ENCODE assay signal across 2 cellular contexts in genomic region chr11:65366340-65366773, GRCh38.
TF ChIP-seq lines count a peak whose summit lies in the region.

No MANE protein-coding gene starts in this region.

TF ChIP-seq in HCT116, 20 proteins besides CTCF, POLR2A, EP300 and RAD21 (continued from another document):
- TF ChIP-seq EGR1 (IDR thresholded peaks at IDR 0.05; ENCODE audit: low read depth) (no peak), CEBPB (IDR thresholded peaks at IDR 0.05; ENCODE audit: low read depth) (no peak), ZBTB33 (IDR thresholded peaks at IDR 0.05; ENCODE audit: extremely low read depth, insufficient replicate concordance, low read length) (no peak), JUND (IDR thresholded peaks at IDR 0.05) (no peak)
TF ChIP-seq in HCT116: peak in this region for 0.

TF ChIP-seq in WTC11, 78 proteins besides CTCF, POLR2A, EP300 and RAD21 (continued from another document):
- TF ChIP-seq ERG (CRISPR knock-in tag; IDR thresholded peaks at IDR 0.05) (no peak), ZNF396 (CRISPR knock-in tag; IDR thresholded peaks at IDR 0.05; ENCODE audit: borderline replicate concordance) (no peak)
